Comparison of ENCODE assay signal across 21 cellular contexts in genomic region chr7:97317575-97317974, GRCh38.
DNase-seq lines count a peak whose midpoint lies in the region; TF ChIP-seq lines count a peak whose summit lies in the region.
"Had no signal": no experiment of that assay in that cellular context is flagged by ENCODE, and none has a peak within 500 bp of the region (broad histone marks: within the 10 kb centered on the region; RNA-seq: fewer than 3 reads in every experiment).

No MANE protein-coding gene starts in this region.

- peaks cover 9 to 15% of the 10 kb centered on the region in 2 experiments for H3K4me1 Mint-ChIP-seq in H9
- H3K4me1 Mint-ChIP-seq: B cell had no signal

- TF ChIP-seq CTCF in H9 (conservative IDR thresholded peaks at IDR 0.05) (peak; percentile 35; the same call in 2 of the 3 replicates), OCI-LY3 (IDR thresholded peaks at IDR 0.05; ENCODE audit: low read depth, low read length) (peak; percentile 49)

- no peaks in the 10 kb centered on the region for H3K23me2 ChIP-seq in H9 (ENCODE audit: insufficient read length, low read depth, low read length, poor library complexity, severe bottlenecking)

- no peaks in the 10 kb centered on the region for H3K27me3 Mint-ChIP-seq in H9 (ENCODE audit: low read depth)
- H3K27me3 Mint-ChIP-seq: B cell; CD4-positive, alpha-beta T cell had no signal

- no peak overlapping the region for H2AFZ ChIP-seq in H9 (ENCODE audit: low read length)
- H2AFZ ChIP-seq in OCI-LY3 (ENCODE audit: low read depth, low read length): no peak overlapping the region

- H2BK20ac ChIP-seq in H9 (ENCODE audit: low read depth, low read length, poor library complexity, severe bottlenecking): no peak overlapping the region

- H3K56ac ChIP-seq in H9 (ENCODE audit: insufficient read length, low read depth, low read length): no peak overlapping the region

- H4K5ac ChIP-seq in H9 (ENCODE audit: insufficient read length, low read depth, low read length): no peak overlapping the region

- no CpG with 5 or more reads among the region's 1 CpG for WGBS in H9 (ENCODE audit: extremely low coverage, insufficient read length, low lambda C conversion rate)

- H3K4ac ChIP-seq in H9 (ENCODE audit: low read depth, low read length): no peak overlapping the region

- peaks cover 29 to 38% of the 10 kb centered on the region in 2 experiments for H3K9me3 Mint-ChIP-seq in H9
- H3K9me3 Mint-ChIP-seq: CD4-positive, alpha-beta T cell had no signal

- no peak overlapping the region for H2BK5ac ChIP-seq in H9 (ENCODE audit: insufficient read length, low read length)

- H3K9ac ChIP-seq in H9 (ENCODE audit: extremely low read depth, insufficient read length, low read length) (no peak overlapping the region), OCI-LY3 (ENCODE audit: low read length) (no peak overlapping the region)

- H3K79me1 ChIP-seq in H9 (ENCODE audit: insufficient read depth, low read depth, low read length, poor library complexity, severe bottlenecking): no peaks in the 10 kb centered on the region

- H3K79me2 ChIP-seq in H9 (ENCODE audit: insufficient read depth, low read length): no peaks in the 10 kb centered on the region
- no peaks in the 10 kb centered on the region for H3K79me2 ChIP-seq in OCI-LY3 (ENCODE audit: low read length)

- H3K27me3 ChIP-seq in H9 (ENCODE audit: insufficient read depth, low read length): no peaks in the 10 kb centered on the region
- no peaks in the 10 kb centered on the region for H3K27me3 ChIP-seq in OCI-LY3 (ENCODE audit: low read depth, low read length)
- H3K27me3 ChIP-seq: SJCRH30 had no signal

- H2BK15ac ChIP-seq in H9 (ENCODE audit: low read depth, low read length): no peak overlapping the region

- H3K36me3 ChIP-seq in OCI-LY3 (replicated peaks; ENCODE audit: low read depth, low read length): no peaks in the 10 kb centered on the region
- H3K36me3 ChIP-seq: HAP-1, SJCRH30 had no signal

- H2BK120ac ChIP-seq in H9 (ENCODE audit: low read depth, low read length, poor library complexity, severe bottlenecking): no peak overlapping the region

- no peaks in the 10 kb centered on the region for H4K20me1 ChIP-seq in H9 (ENCODE audit: control insufficient read depth, insufficient read depth, insufficient read length)
- H4K20me1 ChIP-seq in OCI-LY3 (ENCODE audit: insufficient read depth, low read length): no peaks in the 10 kb centered on the region

- H4K8ac ChIP-seq in H9 (replicated peaks; ENCODE audit: insufficient read length, low read depth, low read length): no peak overlapping the region

- H3K36me3 Mint-ChIP-seq in H9 (ENCODE audit: insufficient read depth in 1 of 3, low read depth in 3 of 3): peaks cover 8 to 34% (median 22%) of the 10 kb centered on the region in 3 experiments; a peak in 5 of 7 replicates

- no peak overlapping the region for H3K4me2 ChIP-seq in H9 (ENCODE audit: insufficient read depth, insufficient read length, low read length)
- peak overlapping the region; percentile 19; the same call in 1 of the 2 replicates for H3K4me2 ChIP-seq in OCI-LY3 (ENCODE audit: low read length)

- H3K9me3 ChIP-seq in H9 (ENCODE audit: control insufficient read depth, low read depth, low read length): peaks cover 10% of the 10 kb centered on the region
- no peaks in the 10 kb centered on the region for H3K9me3 ChIP-seq in OCI-LY3 (ENCODE audit: insufficient read depth, low read length)
- H3K9me3 ChIP-seq: SJCRH30 had no signal

- H4K91ac ChIP-seq in H9 (ENCODE audit: insufficient read length, low read depth, low read length): no peak overlapping the region

- H3K4me3 Mint-ChIP-seq in H9: no peak overlapping the region
- H3K4me3 Mint-ChIP-seq: B cell; CD4-positive, alpha-beta T cell had no signal

- no peak overlapping the region for H2BK12ac ChIP-seq in H9 (ENCODE audit: insufficient read length, low read depth, low read length)

- H3T11ph ChIP-seq in H9 (ENCODE audit: low read length): no peak overlapping the region

- H3K14ac ChIP-seq in H9 (ENCODE audit: insufficient read depth, low read length): no peak overlapping the region

- H3K18ac ChIP-seq in H9 (ENCODE audit: insufficient read length, low read depth, low read length): no peak overlapping the region

- no peak overlapping the region for H3K4me3 ChIP-seq in OCI-LY3 (ENCODE audit: low read length)
- H3K4me3 ChIP-seq: GM12878, HAP-1, SJCRH30 had no signal

- H3K27ac ChIP-seq in H9 (ENCODE audit: insufficient read length, low read depth, low read length): no peak overlapping the region
- H3K27ac ChIP-seq in OCI-LY3 (ENCODE audit: low read length): no peak overlapping the region
- H3K27ac ChIP-seq: SJCRH30 had no signal

- no peak overlapping the region for H2AK5ac ChIP-seq in H9 (ENCODE audit: insufficient read length, low read length)

- DNase-seq in H9 (no peak), globus pallidus (ENCODE audit: low spot score) (peak; percentile 28), putamen (ENCODE audit: low spot score) (peak; percentile 7), GM19238 (ENCODE audit: insufficient read length, low spot score) (no peak), activated gamma-delta T cell treated with Interleukin-2 at 50 U/mL for 16 hours (no peak), UCSD-AML1 (lab: John Stamatoyannopoulos, UW; ENCODE audit: unreplicated experiment) (no peak)
- DNase-seq: Calu3; CD4-positive, alpha-beta T cell; DND-41; GDM1; MV-4-11; NCI-H1417 treated with DMSO at 0.1 percent for 48 hours; NCI-H1930; NCI-H2171; NCI-H446; RPMI8226 had no signal

- no peak overlapping the region for H3K23ac ChIP-seq in H9 (ENCODE audit: insufficient read length, low read depth, low read length)

- no peak overlapping the region; a peak in 2 of 7 replicates for H3K27ac Mint-ChIP-seq in H9
- H3K27ac Mint-ChIP-seq: B cell; CD4-positive, alpha-beta T cell had no signal

- H3K4me1 ChIP-seq in H9 (ENCODE audit: insufficient read depth, low read length): peaks cover 2% of the 10 kb centered on the region; the same call in 1 of the 2 replicates
- H3K4me1 ChIP-seq in OCI-LY3 (ENCODE audit: low read length): peaks cover 24% of the 10 kb centered on the region
- H3K4me1 ChIP-seq: SJCRH30 had no signal

Comparison
In these comparisons a context has a peak if more than half of its experiments do, and no peak if none do; other contexts are left out.
1. DNase-seq: peak in globus pallidus (single experiment) and putamen (single experiment); none in H9 (single experiment), GM19238 (single experiment), activated gamma-delta T cell treated with Interleukin-2 at 50 U/mL for 16 hours (single experiment) and UCSD-AML1 (single experiment).